1 cellular context compared by ENCODE assay signal in genomic region chr11:65186701-65187100, GRCh38.
TF ChIP-seq lines count a peak whose summit lies in the region.

No MANE protein-coding gene starts in this region.

TF ChIP-seq in WTC11, 78 proteins besides CTCF, POLR2A, EP300 and RAD21 (continued from another document):
- TF ChIP-seq ZNF219 (CRISPR knock-in tag; IDR thresholded peaks at IDR 0.05; ENCODE audit: borderline replicate concordance) (no peak), E2F1 (CRISPR knock-in tag; IDR thresholded peaks at IDR 0.05) (no peak), ZNF121 (CRISPR knock-in tag; IDR thresholded peaks at IDR 0.05) (no peak), ZNF138 (CRISPR knock-in tag; conservative IDR thresholded peaks at IDR 0.05) (no peak), GABPB1 (CRISPR knock-in tag; IDR thresholded peaks at IDR 0.05) (no peak), CREB1 (CRISPR knock-in tag; IDR thresholded peaks at IDR 0.05) (no peak), OVOL2 (CRISPR knock-in tag; IDR thresholded peaks at IDR 0.05; ENCODE audit: borderline replicate concordance) (no peak), CBFB (CRISPR knock-in tag; IDR thresholded peaks at IDR 0.05; ENCODE audit: low read depth) (no peak), HMGA2 (CRISPR knock-in tag; IDR thresholded peaks at IDR 0.05) (no peak)
